ENCODE assay signal across 8 cellular contexts in the genomic region with DNA sequence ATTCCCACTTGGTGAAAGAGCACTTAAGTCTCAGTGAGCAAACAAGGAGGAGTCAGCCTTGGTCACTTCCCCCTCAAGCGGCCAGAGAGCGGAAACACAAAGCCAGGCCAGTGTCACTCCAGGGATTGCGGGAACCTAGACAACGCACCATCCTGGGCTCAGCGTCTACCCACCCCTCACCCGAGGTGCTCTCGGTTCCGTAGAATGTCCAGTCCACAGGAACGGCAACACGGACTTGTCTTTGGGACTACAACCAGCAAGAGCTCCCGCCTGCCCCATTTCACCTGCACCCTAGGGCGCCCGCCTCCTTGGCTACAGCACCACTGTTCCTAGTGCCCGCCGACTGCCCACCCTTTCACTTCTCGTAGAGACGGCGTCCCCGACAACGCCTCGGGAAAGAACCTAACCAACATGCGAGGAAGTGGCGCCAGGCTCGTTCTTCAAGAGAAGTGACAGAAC. TPM values are rescaled to one million over a fixed set of nuclear protein-coding genes. Genes with fewer than 3 reads are reported as not detected.
DNase-seq lines count a peak whose midpoint lies in the region; ATAC-seq and TF ChIP-seq lines count a peak whose summit lies in the region.

No MANE protein-coding gene starts in this region.

- peak overlapping the region; percentile 26 for H3K9ac ChIP-seq in muscle layer of colon (ENCODE audit: low read length)

- H3K4me3 ChIP-seq in CD4-positive, CD25-positive, alpha-beta regulatory T cell (ENCODE audit: low read depth, low read length) = peak overlapping the region; percentile 95
- H3K4me3 ChIP-seq in esophagus muscularis mucosa (peak overlapping the region; percentile 82 to 97 (median 92)), muscle layer of colon (ENCODE audit: low read depth in 1 of 2, low read length in 2 of 2) (peak overlapping the region; percentile 84 to 86), suprapubic skin (peak overlapping the region; percentile 92)

- POLR2A ChIA-PET in activated CD8-positive, alpha-beta T cell treated with anti-CD3 and anti-CD28 coated beads, Interleukin-2, amount 10 ng/mL, durations not matched to agents 7 days and 5 days (lab: Charles Lee) = interaction anchor here (0.6 to 1.0 kb wide), 4 partner anchors 10 to 45 kb away, joined by 3 to 4 read pairs (median 3); no protein-coding TSS in a partner anchor

- peak overlapping the region; percentile 94 for H3K27ac ChIP-seq in CD4-positive, CD25-positive, alpha-beta regulatory T cell (ENCODE audit: insufficient read depth, low read length, poor library complexity, severe bottlenecking)
- H3K27ac ChIP-seq in esophagus muscularis mucosa (replicated peaks in 1 of 4) = peak overlapping the region; percentile 86 to 93 (median 87)
- H3K27ac ChIP-seq in muscle layer of colon (ENCODE audit: low read depth, low read length) = peak overlapping the region; percentile 87
- peak overlapping the region; percentile 84 for H3K27ac ChIP-seq in suprapubic skin

- no peaks in the 10 kb centered on the region for H3K9me3 Mint-ChIP-seq in CD4-positive, CD25-positive, alpha-beta regulatory T cell
- H3K9me3 Mint-ChIP-seq in activated CD8-positive, alpha-beta T cell treated with anti-CD3 and anti-CD28 coated beads, Interleukin-2, amount 10 ng/mL, durations not matched to agents 7 days and 5 days (ENCODE audit: insufficient read depth) = no peaks in the 10 kb centered on the region

- TF ChIP-seq POLR2A in esophagus muscularis mucosa (IDR thresholded peaks at IDR 0.05; ENCODE audit: low read depth) (no peak), suprapubic skin (IDR thresholded peaks at IDR 0.05) (no peak)

- intact Hi-C loops in esophagus muscularis mucosa (cut with DNase I) = no loop called here

- peak; percentile 7 for ATAC-seq in CD4-positive, CD25-positive, alpha-beta regulatory T cell (ENCODE audit: low read depth in 2 of 2)
- ATAC-seq in GM19023 (IDR thresholded peaks at IDR 0.05; ENCODE audit: unreplicated experiment) (peak; percentile 44), HG03159 (IDR thresholded peaks at IDR 0.05; ENCODE audit: unreplicated experiment) (peak; percentile 30)
- ATAC-seq in activated CD8-positive, alpha-beta T cell treated with anti-CD3 and anti-CD28 coated beads, Interleukin-2, amount 10 ng/mL, durations not matched to agents 7 days and 5 days = peak; percentile 57

- no peaks in the 10 kb centered on the region for H3K27me3 ChIP-seq in CD4-positive, CD25-positive, alpha-beta regulatory T cell (ENCODE audit: control insufficient read depth, insufficient read depth, low read length)
- H3K27me3 ChIP-seq in esophagus muscularis mucosa = no peaks in the 10 kb centered on the region
- no peaks in the 10 kb centered on the region for H3K27me3 ChIP-seq in muscle layer of colon (ENCODE audit: control insufficient read depth in 1 of 2, insufficient read depth in 2 of 2, low read length in 2 of 2)
- H3K27me3 ChIP-seq in suprapubic skin = no peaks in the 10 kb centered on the region

- TF ChIP-seq CTCF in esophagus muscularis mucosa (IDR thresholded peaks at IDR 0.05) (peak in 1 of 3 experiments; percentile 20), suprapubic skin (IDR thresholded peaks at IDR 0.05) (no peak)

- CTCF ChIA-PET in activated CD8-positive, alpha-beta T cell treated with anti-CD3 and anti-CD28 coated beads, Interleukin-2, amount 10 ng/mL, durations not matched to agents 7 days and 5 days (lab: Charles Lee) = interaction anchor here (0.8 to 3.1 kb wide), 7 partner anchors 22 to 807 kb away, joined by 3 to 26 read pairs (median 5); no protein-coding TSS in a partner anchor

- no peak for TF ChIP-seq EP300 in esophagus muscularis mucosa (IDR thresholded peaks at IDR 0.05)
- TF ChIP-seq EP300 in suprapubic skin (IDR thresholded peaks at IDR 0.05) = no peak

- H3K36me3 ChIP-seq in CD4-positive, CD25-positive, alpha-beta regulatory T cell (ENCODE audit: control insufficient read depth, insufficient read depth, low read length) = peaks cover 3% of the 10 kb centered on the region
- H3K36me3 ChIP-seq in esophagus muscularis mucosa (peaks cover 0 to 3% (median under 1%) of the 10 kb centered on the region in 4 donors), muscle layer of colon (ENCODE audit: insufficient read depth, low read length) (no peaks in the 10 kb centered on the region), suprapubic skin (peaks cover 4% of the 10 kb centered on the region)

- H3K4me1 ChIP-seq in CD4-positive, CD25-positive, alpha-beta regulatory T cell (ENCODE audit: control insufficient read depth, insufficient read depth, low read length, poor library complexity, severe bottlenecking) = peaks cover 35% of the 10 kb centered on the region
- H3K4me1 ChIP-seq in esophagus muscularis mucosa = peaks cover 19 to 39% (median 31%) of the 10 kb centered on the region in 4 donors
- peaks cover 16% of the 10 kb centered on the region for H3K4me1 ChIP-seq in muscle layer of colon (ENCODE audit: insufficient read depth, low read length)
- H3K4me1 ChIP-seq in suprapubic skin = peaks cover 31% of the 10 kb centered on the region

- peak overlapping the region; percentile 96 to 99 (median 99) for H3K4me3 Mint-ChIP-seq in CD4-positive, CD25-positive, alpha-beta regulatory T cell
- peak overlapping the region; percentile 94 for H3K4me3 Mint-ChIP-seq in activated CD8-positive, alpha-beta T cell treated with anti-CD3 and anti-CD28 coated beads, Interleukin-2, amount 10 ng/mL, durations not matched to agents 7 days and 5 days

- 0% methylated on average over 18 of the region's 24 CpGs for WGBS in esophagus muscularis mucosa
- 2% methylated on average over 21 of the region's 24 CpGs for WGBS in suprapubic skin

- H3K27ac Mint-ChIP-seq in CD4-positive, CD25-positive, alpha-beta regulatory T cell = peak overlapping the region; percentile 87 to 98 (median 96)
- peak overlapping the region; percentile 90 for H3K27ac Mint-ChIP-seq in activated CD8-positive, alpha-beta T cell treated with anti-CD3 and anti-CD28 coated beads, Interleukin-2, amount 10 ng/mL, durations not matched to agents 7 days and 5 days

- peaks cover 21 to 82% (median 59%) of the 10 kb centered on the region in 4 donors for H3K4me1 Mint-ChIP-seq in CD4-positive, CD25-positive, alpha-beta regulatory T cell
- H3K4me1 Mint-ChIP-seq in activated CD8-positive, alpha-beta T cell treated with anti-CD3 and anti-CD28 coated beads, Interleukin-2, amount 10 ng/mL, durations not matched to agents 7 days and 5 days (ENCODE audit: low read depth) = peaks cover 50% of the 10 kb centered on the region

- peak in 2 of 3 donors; percentile 26 to 52 for DNase-seq in CD4-positive, CD25-positive, alpha-beta regulatory T cell
- peak; percentile 42 for DNase-seq in NCI-H345 treated with DMSO at 0.1 percent for 48 hours (lab: John Stamatoyannopoulos, UW; ENCODE audit: unreplicated experiment)
- peak; percentile 65 for DNase-seq in activated CD8-positive, alpha-beta T cell treated with anti-CD3 and anti-CD28 coated beads, Interleukin-2, amount 10 ng/mL, durations not matched to agents 7 days and 5 days
- DNase-seq in esophagus muscularis mucosa (ENCODE audit: extremely low spot score) = peak; percentile 92
- DNase-seq in suprapubic skin (ENCODE audit: low spot score in 2 of 2) = peak; percentile 77 to 82

- H3K36me3 Mint-ChIP-seq in CD4-positive, CD25-positive, alpha-beta regulatory T cell = peaks cover 18% of the 10 kb centered on the region
- H3K36me3 Mint-ChIP-seq in activated CD8-positive, alpha-beta T cell treated with anti-CD3 and anti-CD28 coated beads, Interleukin-2, amount 10 ng/mL, durations not matched to agents 7 days and 5 days (ENCODE audit: low read depth) = peaks cover 23% of the 10 kb centered on the region

- no peaks in the 10 kb centered on the region for H3K27me3 Mint-ChIP-seq in CD4-positive, CD25-positive, alpha-beta regulatory T cell
- no peaks in the 10 kb centered on the region for H3K27me3 Mint-ChIP-seq in activated CD8-positive, alpha-beta T cell treated with anti-CD3 and anti-CD28 coated beads, Interleukin-2, amount 10 ng/mL, durations not matched to agents 7 days and 5 days (ENCODE audit: low read depth)

- H3K9me3 ChIP-seq in CD4-positive, CD25-positive, alpha-beta regulatory T cell (ENCODE audit: control insufficient read depth in 2 of 2, low read length in 2 of 2) = no peaks in the 10 kb centered on the region
- H3K9me3 ChIP-seq in esophagus muscularis mucosa (no peaks in the 10 kb centered on the region), muscle layer of colon (ENCODE audit: low read length) (no peaks in the 10 kb centered on the region), suprapubic skin (no peaks in the 10 kb centered on the region)

RNA-seq across cellular contexts. Expression of gene GDAP2, which starts 0.5 kb away (rescaled TPM):
- 27.9 TPM for total RNA-seq in CD4-positive, CD25-positive, alpha-beta regulatory T cell
- 10 to 100 TPM in 2 of 4 donors, 1 to 10 TPM in 2; 9.5 to 17.8 (median 12.0) TPM for polyA plus RNA-seq in CD4-positive, CD25-positive, alpha-beta regulatory T cell
- total RNA-seq in activated CD8-positive, alpha-beta T cell treated with anti-CD3 and anti-CD28 coated beads, Interleukin-2, amount 10 ng/mL, durations not matched to agents 7 days and 5 days = 10 to 100 TPM; 19.8 to 21.1 TPM
- 10 to 100 TPM; 25.3 to 30.0 (median 26.8) TPM for total RNA-seq in esophagus muscularis mucosa
- 10 to 100 TPM; 19.6 to 34.4 (median 25.1) TPM for total RNA-seq in suprapubic skin

RNA-seq across cellular contexts. Expression of gene WDR3, which starts 0.6 kb away (rescaled TPM):
- 11.4 TPM for total RNA-seq in CD4-positive, CD25-positive, alpha-beta regulatory T cell
- polyA plus RNA-seq in CD4-positive, CD25-positive, alpha-beta regulatory T cell = 10 to 100 TPM; 15.7 to 41.9 (median 23.2) TPM
- total RNA-seq in activated CD8-positive, alpha-beta T cell treated with anti-CD3 and anti-CD28 coated beads, Interleukin-2, amount 10 ng/mL, durations not matched to agents 7 days and 5 days = 10 to 100 TPM; 25.3 to 27.5 TPM
- total RNA-seq in esophagus muscularis mucosa = 10 to 100 TPM in 1 of 4 donors, 1 to 10 TPM in 3; 6.2 to 12.4 (median 9.1) TPM
- total RNA-seq in suprapubic skin = 10 to 100 TPM; 13.1 to 24.5 (median 16.1) TPM

Comparison
In these comparisons a context has a peak if more than half of its experiments do, and no peak if none do; other contexts are left out.
1. Peak in every context shown above with its lines: DNase-seq, ATAC-seq, H3K4me3 ChIP-seq and H3K27ac ChIP-seq.
2. ATAC-seq: peak in every context shown above with its lines; median percentile 57 in activated CD8-positive, alpha-beta T cell treated with anti-CD3 and anti-CD28 coated beads, Interleukin-2, amount 10 ng/mL, durations not matched to agents 7 days and 5 days; 44 in GM19023; 30 in HG03159; 7 in CD4-positive, CD25-positive, alpha-beta regulatory T cell.
3. DNase-seq: peak in every context shown above with its lines; median percentile 92 in esophagus muscularis mucosa; 80 in suprapubic skin; 65 in activated CD8-positive, alpha-beta T cell treated with anti-CD3 and anti-CD28 coated beads, Interleukin-2, amount 10 ng/mL, durations not matched to agents 7 days and 5 days; 42 in NCI-H345 treated with DMSO at 0.1 percent for 48 hours; 39 in CD4-positive, CD25-positive, alpha-beta regulatory T cell.